ENCODE assay signal across 8 cellular contexts in the genomic region with DNA sequence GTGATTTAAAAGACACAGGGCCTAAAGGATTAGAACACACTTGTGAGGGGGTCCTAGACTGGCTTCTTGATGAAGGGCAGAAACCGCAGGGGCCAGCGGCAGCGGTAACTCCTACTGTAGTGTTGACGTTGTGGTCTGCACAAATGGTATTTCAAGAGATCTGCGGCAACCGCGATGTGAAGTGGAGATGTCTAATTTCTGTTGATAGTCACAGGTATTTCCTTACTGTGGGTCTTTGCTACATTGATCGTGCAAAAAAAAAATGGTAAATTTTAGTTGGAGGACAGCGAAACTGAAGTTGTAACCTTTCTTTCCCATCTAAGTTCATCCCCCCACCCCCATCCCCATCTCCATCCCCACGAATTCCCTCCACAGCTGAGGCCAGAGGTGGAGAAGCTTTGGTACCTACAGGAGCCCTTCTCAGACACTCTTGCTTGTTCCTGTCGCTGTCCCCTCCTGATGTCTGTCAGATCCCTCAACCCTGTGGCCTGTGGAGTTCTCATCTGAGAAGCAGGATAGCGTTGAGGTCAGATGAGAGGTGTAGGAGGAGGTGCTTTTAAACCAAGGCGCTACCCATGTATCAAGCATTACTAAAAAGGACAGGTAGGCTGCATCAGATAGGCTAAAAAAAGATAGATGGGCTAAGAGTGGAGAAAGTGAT. TPM values are rescaled to one million over a fixed set of nuclear protein-coding genes. Genes with fewer than 3 reads are reported as not detected.
DNase-seq lines count a peak whose midpoint lies in the region; ATAC-seq and TF ChIP-seq lines count a peak whose summit lies in the region.

No MANE protein-coding gene starts in this region.

- H3K9me3 ChIP-seq in endocrine pancreas (ENCODE audit: control insufficient read depth, low read length), result no peaks in the 10 kb centered on the region
- no peaks in the 10 kb centered on the region for H3K9me3 ChIP-seq in aorta (ENCODE audit: control insufficient read depth, low read length)

- 8 to 13% methylated on average over 13 of the region's 13 CpGs for WGBS in aorta, 2 donors

- TF ChIP-seq RAD21 in Ishikawa (IDR thresholded peaks at IDR 0.05; ENCODE audit: low read depth), result no peak

- H3K4me1 Mint-ChIP-seq in mesothelial cell of epicardium, result peaks cover 42% of the 10 kb centered on the region

- H3K4me1 ChIP-seq in endocrine pancreas (ENCODE audit: control insufficient read depth, insufficient read depth, low read length) (peaks cover 5% of the 10 kb centered on the region), aorta (ENCODE audit: control insufficient read depth in 1 of 2, insufficient read depth in 2 of 2, low read length in 2 of 2) (no peaks in the 10 kb centered on the region)

- H3K4me3 ChIP-seq in endocrine pancreas (ENCODE audit: control insufficient read depth, insufficient read depth, low read length), result peak overlapping the region; percentile 78
- H3K4me3 ChIP-seq in aorta (ENCODE audit: low read length in 2 of 2), result peak overlapping the region; percentile 67 to 73

- H3K9ac ChIP-seq in endocrine pancreas (ENCODE audit: control insufficient read depth, insufficient read depth, low read length), result peak overlapping the region; percentile 69

- H3K36me3 ChIP-seq in endocrine pancreas (ENCODE audit: control insufficient read depth, insufficient read depth, low read length), result no peaks in the 10 kb centered on the region
- no peaks in the 10 kb centered on the region for H3K36me3 ChIP-seq in aorta (ENCODE audit: control insufficient read depth in 1 of 2, insufficient read depth in 2 of 2, low read length in 1 of 2)

- H3K27ac ChIP-seq in VCaP (peak overlapping the region; percentile 82), aorta (ENCODE audit: low read depth in 1 of 2, low read length in 2 of 2) (no peak overlapping the region)

- TF ChIP-seq CTCF in VCaP (conservative IDR thresholded peaks at IDR 0.05) (no peak), mesothelial cell of epicardium (IDR thresholded peaks at IDR 0.05; ENCODE audit: unreplicated experiment) (no peak)

- peak overlapping the region; percentile 99 for H3K27ac Mint-ChIP-seq in mesothelial cell of epicardium

- no peaks in the 10 kb centered on the region for H3K9me3 Mint-ChIP-seq in mesothelial cell of epicardium

- H3K27me3 ChIP-seq in endocrine pancreas (ENCODE audit: control insufficient read depth, insufficient read depth, low read length), result no peaks in the 10 kb centered on the region
- no peaks in the 10 kb centered on the region for H3K27me3 ChIP-seq in aorta (ENCODE audit: control insufficient read depth in 1 of 2, insufficient read depth in 2 of 2, low read length in 1 of 2)

- ATAC-seq in GM21360 (IDR thresholded peaks at IDR 0.05; ENCODE audit: unreplicated experiment) (peak; percentile 7), aorta (ENCODE audit: low FRiP score) (no peak), HG02970 (IDR thresholded peaks at IDR 0.05; ENCODE audit: low FRiP score, unreplicated experiment) (no peak)

- peaks cover 2% of the 10 kb centered on the region for H3K36me3 Mint-ChIP-seq in mesothelial cell of epicardium

- peak overlapping the region; percentile 90 for H3K4me3 Mint-ChIP-seq in mesothelial cell of epicardium

- TF ChIP-seq EP300 in Ishikawa (IDR thresholded peaks at IDR 0.05; ENCODE audit: borderline replicate concordance), result no peak

- intact Hi-C loops in aorta (cut with DNase I), result loop anchor here in 1 of 2 donors (5.0 to 10.0 kb wide), 2 partner anchors 184 to 316 kb away; partner anchors contain the start of gene SIPA1L2

- DNase-seq in DMS79 treated with DMSO at 0.1 percent for 48 hours (lab: John Stamatoyannopoulos, UW), result peak; percentile 86
- DNase-seq in mesothelial cell of epicardium (ENCODE audit: low spot score in 2 of 2, unreplicated experiment in 2 of 2), result no peak
- DNase-seq in aorta, result no peak

- H3K27me3 Mint-ChIP-seq in mesothelial cell of epicardium (ENCODE audit: low read depth), result no peaks in the 10 kb centered on the region

TF ChIP-seq in Ishikawa, 13 proteins besides CTCF, POLR2A, EP300 and RAD21:
- TF ChIP-seq, protein P1, sequence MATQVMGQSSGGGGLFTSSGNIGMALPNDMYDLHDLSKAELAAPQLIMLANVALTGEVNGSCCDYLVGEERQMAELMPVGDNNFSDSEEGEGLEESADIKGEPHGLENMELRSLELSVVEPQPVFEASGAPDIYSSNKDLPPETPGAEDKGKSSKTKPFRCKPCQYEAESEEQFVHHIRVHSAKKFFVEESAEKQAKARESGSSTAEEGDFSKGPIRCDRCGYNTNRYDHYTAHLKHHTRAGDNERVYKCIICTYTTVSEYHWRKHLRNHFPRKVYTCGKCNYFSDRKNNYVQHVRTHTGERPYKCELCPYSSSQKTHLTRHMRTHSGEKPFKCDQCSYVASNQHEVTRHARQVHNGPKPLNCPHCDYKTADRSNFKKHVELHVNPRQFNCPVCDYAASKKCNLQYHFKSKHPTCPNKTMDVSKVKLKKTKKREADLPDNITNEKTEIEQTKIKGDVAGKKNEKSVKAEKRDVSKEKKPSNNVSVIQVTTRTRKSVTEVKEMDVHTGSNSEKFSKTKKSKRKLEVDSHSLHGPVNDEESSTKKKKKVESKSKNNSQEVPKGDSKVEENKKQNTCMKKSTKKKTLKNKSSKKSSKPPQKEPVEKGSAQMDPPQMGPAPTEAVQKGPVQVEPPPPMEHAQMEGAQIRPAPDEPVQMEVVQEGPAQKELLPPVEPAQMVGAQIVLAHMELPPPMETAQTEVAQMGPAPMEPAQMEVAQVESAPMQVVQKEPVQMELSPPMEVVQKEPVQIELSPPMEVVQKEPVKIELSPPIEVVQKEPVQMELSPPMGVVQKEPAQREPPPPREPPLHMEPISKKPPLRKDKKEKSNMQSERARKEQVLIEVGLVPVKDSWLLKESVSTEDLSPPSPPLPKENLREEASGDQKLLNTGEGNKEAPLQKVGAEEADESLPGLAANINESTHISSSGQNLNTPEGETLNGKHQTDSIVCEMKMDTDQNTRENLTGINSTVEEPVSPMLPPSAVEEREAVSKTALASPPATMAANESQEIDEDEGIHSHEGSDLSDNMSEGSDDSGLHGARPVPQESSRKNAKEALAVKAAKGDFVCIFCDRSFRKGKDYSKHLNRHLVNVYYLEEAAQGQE (IDR thresholded peaks at IDR 0.05; ENCODE audit: low read depth), result peak; percentile 54
- TF ChIP-seq CREB1 (IDR thresholded peaks at IDR 0.05; ENCODE audit: low read depth) (no peak), ZBTB7A (IDR thresholded peaks at IDR 0.05; ENCODE audit: low read depth) (peak; percentile 9; the same call in 1 of the 2 replicates)

RNA-seq across cellular contexts. Expression of gene NTPCR, which starts 0.6 kb away (rescaled TPM):
- total RNA-seq in mesothelial cell of epicardium, result 55.2 to 59.1 TPM (median 55.8 TPM) in 3 replicates
- total RNA-seq in aorta, result 10 to 100 TPM; 21.3 to 31.3 TPM
- polyA plus RNA-seq in aorta, result 10 to 100 TPM; 31.2 to 62.0 TPM
